In genomic region chr2:8836979-8837794, GRCh38 we compare ENCODE assay signal across 8 cellular contexts. TPM values are rescaled to one million over a fixed set of nuclear protein-coding genes. Genes with fewer than 3 reads are reported as not detected.
DNase-seq lines count a peak whose midpoint lies in the region; ATAC-seq and TF ChIP-seq lines count a peak whose summit lies in the region.

Gene KIDINS220, minus strand, starts transcription at chr2:8837613. Its CDS starts 10,520 bp downstream, at chr2:8827093.

- peak within 1 kb of the TSS; percentile 94 for H3K4me3 ChIP-seq in endodermal cell (ENCODE audit: low read length)

- no peak within 1 kb of the TSS for H3K27ac ChIP-seq in endodermal cell (ENCODE audit: low read depth, low read length)

- H3K4me1 Mint-ChIP-seq in endodermal cell = peaks cover 35% of the 10 kb centered on the region

- H3K36me3 ChIP-seq in endodermal cell (ENCODE audit: control insufficient read depth, insufficient read depth, low read length) = no peaks in the 10 kb centered on the region

- no peak for TF ChIP-seq CTCF in endodermal cell (conservative IDR thresholded peaks at IDR 0.05)

- peak; percentile 94 for ATAC-seq in GM19467 (IDR thresholded peaks at IDR 0.05; ENCODE audit: unreplicated experiment)

- H3K27me3 ChIP-seq in endodermal cell (ENCODE audit: control insufficient read depth, insufficient read depth, low read length, poor library complexity, severe bottlenecking) = no peaks in the 10 kb centered on the region

- peak within 1 kb of the TSS; percentile 96 for H3K27ac Mint-ChIP-seq in endodermal cell

- WGBS in endodermal cell (ENCODE audit: insufficient coverage in 1 of 2, insufficient read length in 1 of 2), 2 experiments = 0 to 1% methylated on average over 17 to 67 of the region's 67 CpGs

- H3K9me3 Mint-ChIP-seq in endodermal cell = peaks cover 8% of the 10 kb centered on the region

- H3K4me1 ChIP-seq in endodermal cell (ENCODE audit: control insufficient read depth, insufficient read depth, low read length) = peaks cover 6% of the 10 kb centered on the region

- DNase-seq in COLO668 (lab: John Stamatoyannopoulos, UW; ENCODE audit: unreplicated experiment) (peak; percentile 87), HS-27A (ENCODE audit: low read depth) (peak; percentile 57), NOMO-1 treated with DMSO at 0.1 percent for 48 hours (lab: John Stamatoyannopoulos, UW; ENCODE audit: unreplicated experiment) (peak; percentile 69), endodermal cell (peak; percentile 95), mesenteric fat pad (ENCODE audit: low spot score) (peak; percentile 94)
- peak; percentile 64 for DNase-seq in activated CD8-positive, alpha-beta memory T cell treated with anti-CD3 and anti-CD28 coated beads, Interleukin-2, amount 50 U/mL, for 1 hour (ENCODE audit: extremely low read depth)
- peak; percentile 69 for DNase-seq in stimulated activated CD8-positive, alpha-beta memory T cell treated with anti-CD3 and anti-CD28 coated beads, Interleukin-15, amount 100 ng/mL, for 24 hours (ENCODE audit: low read depth)

- no peaks in the 10 kb centered on the region for H3K36me3 Mint-ChIP-seq in endodermal cell (ENCODE audit: low read depth)

- H3K4me3 Mint-ChIP-seq in endodermal cell = peak within 1 kb of the TSS; percentile 95

- peak within 1 kb of the TSS; percentile 78 for H3K9ac ChIP-seq in endodermal cell (ENCODE audit: extremely low read depth, low read length, poor library complexity, severe bottlenecking)

- peaks cover 2% of the 10 kb centered on the region for H3K27me3 Mint-ChIP-seq in endodermal cell (ENCODE audit: insufficient read depth)

- H3K9me3 ChIP-seq in endodermal cell (ENCODE audit: control insufficient read depth, low read length) = no peaks in the 10 kb centered on the region

RNA-seq across cellular contexts. Expression of gene KIDINS220, which starts in this region (rescaled TPM):
- total RNA-seq in endodermal cell (10 to 100 TPM; 33.8 to 35.2 TPM), mesenteric fat pad (47.7 TPM)
- 49.2 TPM for polyA plus RNA-seq in endodermal cell (2013, experiment 1 of 2)
- 50.5 TPM for polyA plus RNA-seq in endodermal cell (2013, experiment 2 of 2)
